13 cellular contexts compared by ENCODE assay signal in genomic region chr5:175133185-175133584, GRCh38.
"Had no signal": no experiment of that assay in that cellular context is flagged by ENCODE, and none has a peak within 500 bp of the region (broad histone marks: within the 10 kb centered on the region; RNA-seq: fewer than 3 reads in every experiment).

No MANE protein-coding gene starts in this region.

- DNase-seq: activated CD4-positive, alpha-beta memory T cell treated with anti-CD3 and anti-CD28 coated beads for 36 hours; activated naive CD8-positive, alpha-beta T cell treated with anti-CD3 and anti-CD28 coated beads, Interleukin-2, amount 10 ng/mL, durations not matched to agents 7 days and 5 days; activated T-cell treated with anti-CD3 and anti-CD28 coated beads, Interleukin-2, amount 50 U/mL, for 48 hours; anterior cingulate cortex; dorsolateral prefrontal cortex; foreskin fibroblast; left ventricle myocardium inferior; nephron progenitor cell; sigmoid colon; stimulated activated CD4-positive, alpha-beta T cell treated with anti-CD3 and anti-CD28 coated beads, Interleukin-2, amount 100 ng/mL, for 24 hours; stimulated activated naive CD4-positive, alpha-beta T cell; T-helper 9 cell had no signal

- H3K4me3 ChIP-seq: breast epithelium, dorsolateral prefrontal cortex, left ventricle myocardium inferior, sigmoid colon had no signal
